Comparison of ENCODE assay signal across 11 cellular contexts in the genomic region with DNA sequence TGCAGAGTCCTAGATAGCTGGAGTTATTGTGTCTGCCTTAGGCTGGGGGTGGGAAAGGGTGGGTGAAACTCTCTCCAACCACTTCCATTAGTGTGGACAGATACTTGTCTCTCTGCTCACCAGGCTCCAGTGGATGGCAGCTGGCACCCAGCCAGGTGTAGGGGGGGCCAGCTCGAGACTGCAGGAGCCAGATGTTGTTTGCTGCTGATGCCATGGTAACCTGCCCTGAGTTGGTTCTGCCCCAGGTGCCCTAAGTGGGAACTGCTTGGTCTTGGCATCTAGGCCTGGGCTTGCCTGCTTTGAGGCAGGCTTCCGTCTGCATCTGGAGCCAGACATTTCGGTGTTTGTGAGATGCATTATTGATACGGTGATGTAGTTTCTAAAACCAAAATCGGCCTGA.
A peak's percentile ranks its signal among the peaks of the same experiment; 100 is the strongest.
DNase-seq lines count a peak whose midpoint lies in the region; ATAC-seq and TF ChIP-seq lines count a peak whose summit lies in the region.
"Had no signal": no experiment of that assay in that cellular context is flagged by ENCODE, and none has a peak within 500 bp of the region (broad histone marks: within the 10 kb centered on the region; RNA-seq: fewer than 3 reads in every experiment).

No MANE protein-coding gene starts in this region.

- CTCF ChIA-PET in PC-3 (lab: Charles Lee) = no interaction called here

- H3K9me3 ChIP-seq in PC-3 (ENCODE audit: low read length) (no peaks in the 10 kb centered on the region), right atrium auricular region (no peaks in the 10 kb centered on the region), ovary (no peaks in the 10 kb centered on the region)

- 73 to 79% (median 78%) methylated on average over 5 of the region's 5 CpGs for WGBS in ovary, 3 donors

- H3K4me3 ChIP-seq in PC-3 (ENCODE audit: low read length) (no peak overlapping the region), right atrium auricular region (no peak overlapping the region), ovary (no peak overlapping the region)

- H3K9me3 Mint-ChIP-seq in effector memory CD8-positive, alpha-beta T cell = no peaks in the 10 kb centered on the region
- H3K9me3 Mint-ChIP-seq: activated CD4-positive, alpha-beta T cell treated with anti-CD3 and anti-CD28 coated beads, Interleukin-2, amount 10 ng/mL, durations not matched to agents 7 days and 5 days; central memory CD8-positive, alpha-beta T cell had no signal

- H2AFZ ChIP-seq in PC-3 (ENCODE audit: low read length) = no peak overlapping the region

- TF ChIP-seq EP300 in ovary (IDR thresholded peaks at IDR 0.05) = no peak

- H3K27ac ChIP-seq in PC-3 (ENCODE audit: low read length) (no peak overlapping the region), right atrium auricular region (peak overlapping the region; percentile 17 to 70), ovary (no peak overlapping the region)

- ATAC-seq in Right ventricle myocardium inferior (peak; percentile 88), PC-3 (no peak), GM18858 (IDR thresholded peaks at IDR 0.05; ENCODE audit: unreplicated experiment) (no peak)
- ATAC-seq in effector memory CD8-positive, alpha-beta T cell (replicated peaks) = no peak

- H3K9me2 ChIP-seq in PC-3 (replicated peaks; ENCODE audit: low read length) = no peaks in the 10 kb centered on the region

- peak; percentile 76 for DNase-seq in Right ventricle myocardium inferior (ENCODE audit: missing footprints)
- DNase-seq in cardiac septum (ENCODE audit: low spot score) = no peak
- peak; percentile 7 for DNase-seq in PC-3
- DNase-seq in right atrium auricular region (ENCODE audit: low spot score) = no peak
- no peak for DNase-seq in stimulated activated CD8-positive, alpha-beta memory T cell treated with anti-CD3 and anti-CD28 coated beads, Interleukin-4, amount 100 ng/mL, for 48 hours
- no peak for DNase-seq in effector memory CD8-positive, alpha-beta T cell
- DNase-seq in ovary = no peak
- DNase-seq: activated CD4-positive, alpha-beta T cell treated with anti-CD3 and anti-CD28 coated beads, Interleukin-2, amount 10 ng/mL, durations not matched to agents 7 days and 5 days; MV-4-11 had no signal

- no peak overlapping the region for H3K4me3 Mint-ChIP-seq in effector memory CD8-positive, alpha-beta T cell
- H3K4me3 Mint-ChIP-seq: activated CD4-positive, alpha-beta T cell treated with anti-CD3 and anti-CD28 coated beads, Interleukin-2, amount 10 ng/mL, durations not matched to agents 7 days and 5 days; central memory CD8-positive, alpha-beta T cell had no signal

- H3K27ac Mint-ChIP-seq in effector memory CD8-positive, alpha-beta T cell = no peak overlapping the region
- H3K27ac Mint-ChIP-seq: activated CD4-positive, alpha-beta T cell treated with anti-CD3 and anti-CD28 coated beads, Interleukin-2, amount 10 ng/mL, durations not matched to agents 7 days and 5 days had no signal

- H3K9ac ChIP-seq in PC-3 (ENCODE audit: low read length) = no peak overlapping the region

- no peak overlapping the region for H3K4me2 ChIP-seq in PC-3 (ENCODE audit: low read length)

- H3K27me3 ChIP-seq in PC-3 (ENCODE audit: low read length) (no peaks in the 10 kb centered on the region), right atrium auricular region (no peaks in the 10 kb centered on the region), ovary (no peaks in the 10 kb centered on the region)

- POLR2A ChIA-PET in PC-3 (lab: Charles Lee; ENCODE audit: unreplicated experiment) = no interaction called here

- H3F3A ChIP-seq in PC-3 (ENCODE audit: low read length, unreplicated experiment) = no peaks in the 10 kb centered on the region

- H3K27me3 Mint-ChIP-seq in effector memory CD8-positive, alpha-beta T cell = no peaks in the 10 kb centered on the region
- H3K27me3 Mint-ChIP-seq: activated CD4-positive, alpha-beta T cell treated with anti-CD3 and anti-CD28 coated beads, Interleukin-2, amount 10 ng/mL, durations not matched to agents 7 days and 5 days; central memory CD8-positive, alpha-beta T cell had no signal

- peaks cover 0 to 3% of the 10 kb centered on the region in 2 donors for H3K4me1 Mint-ChIP-seq in effector memory CD8-positive, alpha-beta T cell (ENCODE audit: low read depth in 2 of 2)
- H3K4me1 Mint-ChIP-seq: activated CD4-positive, alpha-beta T cell treated with anti-CD3 and anti-CD28 coated beads, Interleukin-2, amount 10 ng/mL, durations not matched to agents 7 days and 5 days; central memory CD8-positive, alpha-beta T cell had no signal

- intact Hi-C loops in Right ventricle myocardium inferior (cut with DNase I) (no loop called here), cardiac septum (cut with DNase I) (no loop called here), PC-3 (cut with micrococcal nuclease) (no loop called here), ovary (cut with DNase I) (no loop called here)

- no peaks in the 10 kb centered on the region for H4K20me1 ChIP-seq in PC-3 (ENCODE audit: low read length)

- no peaks in the 10 kb centered on the region for H3K79me2 ChIP-seq in PC-3 (ENCODE audit: low read length)

- no peak for TF ChIP-seq POLR2A in ovary (IDR thresholded peaks at IDR 0.05)

- H3K4me1 ChIP-seq in PC-3 (ENCODE audit: insufficient read depth, low read length) = no peaks in the 10 kb centered on the region
- peaks cover 0 to 43% of the 10 kb centered on the region in 2 donors for H3K4me1 ChIP-seq in right atrium auricular region
- peaks cover 2% of the 10 kb centered on the region for H3K4me1 ChIP-seq in ovary (ENCODE audit: insufficient read depth)

- no TSS peak for BruUV-seq in PC-3 (replicated peaks; lab: Mats Ljungman, UMichigan)

- H3K36me3 ChIP-seq in PC-3 (ENCODE audit: low read depth, low read length) (no peaks in the 10 kb centered on the region), right atrium auricular region (no peaks in the 10 kb centered on the region), ovary (no peaks in the 10 kb centered on the region)

- no peaks in the 10 kb centered on the region for H3K36me3 Mint-ChIP-seq in effector memory CD8-positive, alpha-beta T cell (ENCODE audit: insufficient read depth)

- no peak for TF ChIP-seq CTCF in PC-3 (conservative IDR thresholded peaks at IDR 0.05; ENCODE audit: low read depth, low read length)
- TF ChIP-seq CTCF in right atrium auricular region (IDR thresholded peaks at IDR 0.05) = no peak
- no peak for TF ChIP-seq CTCF in ovary (IDR thresholded peaks at IDR 0.05)

Comparison
In these comparisons a context has a peak if more than half of its experiments do, and no peak if none do; other contexts are left out.
1. DNase-seq: peak in Right ventricle myocardium inferior (single experiment) and PC-3 (single experiment); none in cardiac septum (single experiment), right atrium auricular region (single experiment), stimulated activated CD8-positive, alpha-beta memory T cell treated with anti-CD3 and anti-CD28 coated beads, Interleukin-4, amount 100 ng/mL, for 48 hours (single experiment), effector memory CD8-positive, alpha-beta T cell (0 of 3) and ovary (0 of 5).
2. H3K27ac ChIP-seq: peak in right atrium auricular region (2 of 2); none in PC-3 (single experiment) and ovary (0 of 2).